ENCODE assay signal across 20 cellular contexts in the genomic region with DNA sequence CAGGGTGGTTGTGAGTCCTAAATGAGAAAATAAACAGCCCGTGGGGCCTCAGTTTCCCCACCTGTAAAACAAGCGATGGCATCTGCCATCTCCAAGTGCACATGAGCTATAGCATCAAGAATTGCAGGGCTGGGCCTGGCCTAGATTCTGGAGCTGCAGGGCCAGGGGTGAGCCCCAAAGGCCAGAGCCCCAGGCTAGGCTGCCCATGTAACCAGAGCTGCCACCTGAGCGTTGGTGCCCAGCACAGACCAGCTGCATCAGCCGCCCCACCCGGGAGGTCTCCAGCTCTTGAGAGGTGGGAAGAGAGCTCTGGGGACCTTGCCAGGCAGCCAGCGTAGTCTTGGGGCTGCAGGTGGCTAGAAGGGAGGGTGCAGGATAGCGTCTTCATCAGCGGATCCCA. TPM values are rescaled to one million over a fixed set of nuclear protein-coding genes. Genes with fewer than 3 reads are reported as not detected.
DNase-seq lines count a peak whose midpoint lies in the region; ATAC-seq, FAIRE-seq and TF ChIP-seq lines count a peak whose summit lies in the region.
"Had no signal": no experiment of that assay in that cellular context is flagged by ENCODE, and none has a peak within 500 bp of the region (broad histone marks: within the 10 kb centered on the region; RNA-seq: fewer than 3 reads in every experiment).

No MANE protein-coding gene starts in this region.

- no peak for TF ChIP-seq RAD21 in SK-N-SH (IDR thresholded peaks at IDR 0.05; ENCODE audit: low read length)
- no peak for TF ChIP-seq RAD21 in H1 (IDR thresholded peaks at IDR 0.05 in 1 of 2, conservative IDR thresholded peaks at IDR 0.05 in 1 of 2; ENCODE audit: low read depth in 2 of 2, low read length in 2 of 2)

- H3K4ac ChIP-seq in H1 (replicated peaks; ENCODE audit: insufficient read length, low read depth, low read length), result no peak overlapping the region

- H2BK5ac ChIP-seq in H1 (ENCODE audit: low read depth, low read length), result no peak overlapping the region

- CTCF ChIA-PET in SK-N-SH (lab: Yijun Ruan, JAX) (no interaction called here), H1 (lab: Charles Lee; ENCODE audit: partially characterized antibody) (interaction anchor here (0.9 to 14.7 kb wide), 10 partner anchors 17 to 82 kb away, joined by 3 to 237 read pairs (median 4); partner anchors contain the start of gene CPZ)

- H2BK20ac ChIP-seq in H1 (ENCODE audit: low read length), result no peak overlapping the region

- no peak overlapping the region for H2AFZ ChIP-seq in SK-N-SH (ENCODE audit: low read depth)
- no peak overlapping the region for H2AFZ ChIP-seq in H1 (ENCODE audit: low read length)
- H2AFZ ChIP-seq in osteoblast (ENCODE audit: low read length), result no peak overlapping the region

- 0 out of 2 replicates have a peak overlapping the region, but pooled peaks have one; percentile 28 for H4K8ac ChIP-seq in H1 (ENCODE audit: extremely low read depth, insufficient read depth, low read length)

- H2AK5ac ChIP-seq in H1 (ENCODE audit: low read depth, low read length), result no peak overlapping the region

- H3K27ac ChIP-seq in SK-N-SH (ENCODE audit: low read depth in 2 of 2, low read length in 1 of 2), result no peak overlapping the region
- H3K27ac ChIP-seq in H1 (ENCODE audit: low read depth, low read length), result no peak overlapping the region
- H3K27ac ChIP-seq in osteoblast (ENCODE audit: low read depth, low read length), result no peak overlapping the region
- H3K27ac ChIP-seq: 22Rv1, BLaER1 had no signal

- WGBS in SK-N-SH (ENCODE audit: low lambda C conversion rate), result 68% methylated on average over 4 of the region's 8 CpGs
- 91% methylated on average over 8 of the region's 8 CpGs; no CpG with 5 or more reads in 1 of the 2 experiments for WGBS in H1 (ENCODE audit: extremely low coverage in 1 of 2, insufficient coverage in 1 of 2, insufficient read length in 1 of 2, insufficient replicate concordance in 2 of 2, low coverage in 1 of 2, low lambda C conversion rate in 2 of 2, missing lambda C conversion rate in 1 of 2), 2 experiments

- H3K79me2 ChIP-seq in SK-N-SH (ENCODE audit: insufficient read depth) (no peaks in the 10 kb centered on the region), H1 (ENCODE audit: control insufficient read depth in 1 of 2, insufficient read depth in 2 of 2, low read length in 2 of 2) (no peaks in the 10 kb centered on the region), osteoblast (ENCODE audit: insufficient read depth, low read length) (no peaks in the 10 kb centered on the region)

- DNase-seq in SK-N-SH (peak; percentile 12), D341Med (ENCODE audit: low spot score) (peak; percentile 17), H1 (ENCODE audit: low read depth in 1 of 2, low spot score in 2 of 2) (no peak), osteoblast (ENCODE audit: insufficient read length, low spot score, missing footprints) (peak; percentile 61), NCI-H774 (lab: John Stamatoyannopoulos, UW) (no peak), GM19240 (ENCODE audit: insufficient read length, low spot score) (no peak)
- DNase-seq: AML-193, DMS 273 treated with DMSO at 0.1 percent for 48 hours, GOT3, HCEC 1CT, HFFc6 had no signal

- TF ChIP-seq EP300 in SK-N-SH (IDR thresholded peaks at IDR 0.05; ENCODE audit: borderline replicate concordance in 1 of 2, low read depth in 1 of 2, low read length in 1 of 2), result no peak
- TF ChIP-seq EP300 in H1 (IDR thresholded peaks at IDR 0.05; ENCODE audit: borderline replicate concordance in 1 of 2, low read depth in 2 of 2, low read length in 2 of 2), result no peak

- H3K23ac ChIP-seq in H1 (ENCODE audit: insufficient read length), result no peak overlapping the region

- H3K4me2 ChIP-seq in SK-N-SH, result no peak overlapping the region
- no peak overlapping the region for H3K4me2 ChIP-seq in H1 (ENCODE audit: insufficient read depth in 1 of 2, low read depth in 2 of 2, low read length in 2 of 2)
- H3K4me2 ChIP-seq in osteoblast (ENCODE audit: insufficient read depth, low read length), result no peak overlapping the region

- FAIRE-seq in H1 (lab: Jason Lieb, UNC), result no peak
- FAIRE-seq: GM12878, GM18507 had no signal

- POLR2A ChIA-PET in SK-N-SH (lab: Yijun Ruan, JAX), result interaction anchor here (0.5 kb wide), 1 partner anchor 1296 kb away, joined by 4 read pairs; no protein-coding TSS in a partner anchor
- POLR2A ChIA-PET in H1 (lab: Charles Lee; ENCODE audit: partially characterized antibody), result interaction anchor here (1.1 kb wide), 1 partner anchor 22 kb away, joined by 3 read pairs; no protein-coding TSS in a partner anchor

- H3K23me2 ChIP-seq in H1 (ENCODE audit: low read depth, low read length), result no peaks in the 10 kb centered on the region

- H3K27me3 ChIP-seq in SK-N-SH (ENCODE audit: insufficient read depth) (no peaks in the 10 kb centered on the region), H1 (replicated peaks in 1 of 4; ENCODE audit: control insufficient read depth in 3 of 4, extremely low read depth in 1 of 4, insufficient read depth in 3 of 4, low read length in 3 of 4) (no peaks in the 10 kb centered on the region), osteoblast (ENCODE audit: insufficient read depth, low read length) (no peaks in the 10 kb centered on the region)

- H3K36me3 ChIP-seq in SK-N-SH (replicated peaks in 1 of 2; ENCODE audit: control insufficient read depth in 1 of 2, insufficient read depth in 2 of 2, low read length in 1 of 2) (no peaks in the 10 kb centered on the region), H1 (ENCODE audit: control insufficient read depth in 2 of 4, insufficient read depth in 4 of 4, low read length in 3 of 4) (no peaks in the 10 kb centered on the region), osteoblast (ENCODE audit: insufficient read depth, low read length) (no peaks in the 10 kb centered on the region)
- H3K36me3 ChIP-seq: BLaER1 had no signal

- no peak overlapping the region for H2BK12ac ChIP-seq in H1 (ENCODE audit: low read depth, low read length)

- H4K5ac ChIP-seq in H1 (ENCODE audit: insufficient read length, low read depth, low read length), result no peak overlapping the region

- H3K79me1 ChIP-seq in H1 (ENCODE audit: low read depth, low read length), result no peaks in the 10 kb centered on the region

- no peaks in the 10 kb centered on the region for H3K4me1 ChIP-seq in SK-N-SH (ENCODE audit: control insufficient read depth in 1 of 2, insufficient read depth in 2 of 2, low read depth in 1 of 2, low read length in 1 of 2)
- H3K4me1 ChIP-seq in H1 (replicated peaks in 1 of 4; ENCODE audit: control insufficient read depth in 3 of 4, insufficient read depth in 4 of 4, low read length in 3 of 4), result no peaks in the 10 kb centered on the region; a peak in 1 of 7 replicates
- H3K4me1 ChIP-seq in osteoblast (ENCODE audit: insufficient read depth, low read length), result peaks cover 6% of the 10 kb centered on the region

- H3K14ac ChIP-seq in H1 (ENCODE audit: insufficient read length), result no peak overlapping the region

- TF ChIP-seq POLR2A in H1 (IDR thresholded peaks at IDR 0.05; ENCODE audit: control extremely low read depth in 1 of 2, low read depth in 2 of 2, low read length in 2 of 2), result no peak

- no peak overlapping the region for H4K91ac ChIP-seq in H1 (replicated peaks; ENCODE audit: insufficient read length, low read length)

- no peak overlapping the region for H3K9ac ChIP-seq in SK-N-SH
- no peak overlapping the region for H3K9ac ChIP-seq in H1 (replicated peaks in 1 of 4; ENCODE audit: extremely low read depth in 1 of 4, low read depth in 3 of 4, low read length in 3 of 4)
- H3K9ac ChIP-seq: BLaER1 had no signal

- H3K9me3 ChIP-seq in SK-N-SH (no peaks in the 10 kb centered on the region), H1 (ENCODE audit: insufficient read depth in 2 of 2, low read depth in 1 of 2, low read length in 1 of 2) (no peaks in the 10 kb centered on the region), osteoblast (ENCODE audit: low read depth, low read length) (no peaks in the 10 kb centered on the region)

- no peak overlapping the region for H2BK15ac ChIP-seq in H1 (ENCODE audit: low read length)

- no peaks in the 10 kb centered on the region for H3F3A ChIP-seq in SK-N-SH (replicated peaks; ENCODE audit: insufficient read depth)

- ATAC-seq in SK-N-SH treated with all-trans-retinoic acid at 6 μM for 48 hours (no peak), HG02642 (IDR thresholded peaks at IDR 0.05; ENCODE audit: poor library complexity, unreplicated experiment) (no peak)
- ATAC-seq: GM12878 had no signal

- no peak overlapping the region for H3K56ac ChIP-seq in H1 (replicated peaks; ENCODE audit: insufficient read length, low read depth, low read length)

- H3K18ac ChIP-seq in H1 (ENCODE audit: extremely low read depth, low read length), result no peak overlapping the region

- H3K9me2 ChIP-seq in SK-N-SH, result no peaks in the 10 kb centered on the region

- H4K20me1 ChIP-seq in SK-N-SH (ENCODE audit: insufficient read depth), result no peaks in the 10 kb centered on the region
- no peaks in the 10 kb centered on the region for H4K20me1 ChIP-seq in H1 (replicated peaks in 1 of 2; ENCODE audit: control insufficient read depth in 1 of 2, insufficient read depth in 2 of 2, low read length in 2 of 2)
- H4K20me1 ChIP-seq in osteoblast (ENCODE audit: insufficient read depth, low read length), result no peaks in the 10 kb centered on the region

- no peak for TF ChIP-seq CTCF in SK-N-SH (IDR thresholded peaks at IDR 0.05)
- no peak for TF ChIP-seq CTCF in H1 (IDR thresholded peaks at IDR 0.05; ENCODE audit: control extremely low read depth in 1 of 3, insufficient read depth in 1 of 3, low read depth in 1 of 3, low read length in 3 of 3)
- TF ChIP-seq CTCF in osteoblast (IDR thresholded peaks at IDR 0.05; ENCODE audit: extremely low read depth, low read depth, low read length), result no peak

- H3K4me3 ChIP-seq in SK-N-SH (ENCODE audit: low read depth in 2 of 2, low read length in 1 of 2), result no peak overlapping the region
- no peak overlapping the region for H3K4me3 ChIP-seq in H1 (ENCODE audit: extremely low read depth in 1 of 4, insufficient read depth in 2 of 4, low read depth in 3 of 4, low read length in 4 of 4)
- H3K4me3 ChIP-seq in osteoblast (ENCODE audit: insufficient read depth, low read length), result no peak overlapping the region
- H3K4me3 ChIP-seq: BLaER1, GM12878 had no signal

- H2BK120ac ChIP-seq in H1 (replicated peaks; ENCODE audit: low read depth, low read length), result no peak overlapping the region

RNA-seq across cellular contexts. Expression of gene GPR78, which starts 27.0 kb away (rescaled TPM):
- not detected in 2 replicates for polyA plus RNA-seq in SK-N-SH (2012; rRNA removed)
- polyA plus RNA-seq in SK-N-SH (2012; cell fraction: cytosol; rRNA removed), result not detected in 2 replicates
- polyA plus RNA-seq in SK-N-SH (2012; cell fraction: nucleus; rRNA removed), result not detected in 2 replicates
- 3.0 and 3.3 TPM in 2 replicates for total RNA-seq in H1 (2021; fragmentation: NEBNext Ultra II Directional; extraction: Animal tissue kit (Norgen Biotek cat#: 25700))
- polyA plus RNA-seq in H1 (2011; rRNA removed), result 1.0 and 2.2 TPM in 2 replicates
- 1.6 TPM for polyA plus RNA-seq in H1 (2011; cell fraction: cytosol; rRNA removed)
- 10.5 TPM for polyA plus RNA-seq in H1 (2011; cell fraction: nucleus; rRNA removed)
- 1.7 to 2.0 TPM (median 1.9 TPM) in 4 replicates for polyA plus RNA-seq in H1 (2012, experiment 1 of 2)
- polyA plus RNA-seq in H1 (2012, experiment 2 of 2), result 0.84 TPM
- 0.75 TPM for polyA plus RNA-seq in H1 (2013, experiment 1 of 2)
- polyA plus RNA-seq in H1 (2013, experiment 2 of 2), result 0.68 TPM
- 1.8 and 3.0 TPM in 2 replicates for polyA minus RNA-seq in H1 (2011; rRNA and poly(A)+ RNA removed)
- polyA minus RNA-seq in H1 (2011; cell fraction: cytosol; rRNA and poly(A)+ RNA removed), result 0.59 TPM
- polyA minus RNA-seq in H1 (2011; cell fraction: nucleus; rRNA and poly(A)+ RNA removed), result 8.6 TPM
- total RNA-seq in osteoblast, result 1.2 and 1.8 TPM in 2 replicates
- total RNA-seq: Daoy, GM12878, HT-29 had no signal
- polyA plus RNA-seq: IgD-negative memory B cell had no signal

RNA-seq across cellular contexts. Expression of gene CPZ, which starts 39.3 kb away (rescaled TPM):
- polyA plus RNA-seq in SK-N-SH (2012; rRNA removed), result not detected in 2 replicates
- not detected in 2 replicates for polyA plus RNA-seq in SK-N-SH (2012; cell fraction: cytosol; rRNA removed)
- polyA plus RNA-seq in SK-N-SH (2012; cell fraction: nucleus; rRNA removed), result not detected in 2 replicates
- total RNA-seq in H1 (2021; fragmentation: NEBNext Ultra II Directional; extraction: Animal tissue kit (Norgen Biotek cat#: 25700)), result 28.8 and 31.5 TPM in 2 replicates
- polyA plus RNA-seq in H1 (2011; rRNA removed), result 40.7 and 67.4 TPM in 2 replicates
- 38.3 TPM for polyA plus RNA-seq in H1 (2011; cell fraction: cytosol; rRNA removed)
- polyA plus RNA-seq in H1 (2011; cell fraction: nucleus; rRNA removed), result 98.5 TPM
- 29.4 to 44.2 TPM (median 42.1 TPM) in 4 replicates for polyA plus RNA-seq in H1 (2012, experiment 1 of 2)
- 35.2 TPM for polyA plus RNA-seq in H1 (2012, experiment 2 of 2)
- 26.2 TPM for polyA plus RNA-seq in H1 (2013, experiment 1 of 2)
- 24.4 TPM for polyA plus RNA-seq in H1 (2013, experiment 2 of 2)
- polyA minus RNA-seq in H1 (2011; rRNA and poly(A)+ RNA removed), result 12.0 and 13.2 TPM in 2 replicates
- 20.3 TPM for polyA minus RNA-seq in H1 (2011; cell fraction: cytosol; rRNA and poly(A)+ RNA removed)
- 32.0 TPM for polyA minus RNA-seq in H1 (2011; cell fraction: nucleus; rRNA and poly(A)+ RNA removed)
- total RNA-seq in osteoblast, result 21.2 and 44.5 TPM in 2 replicates
- total RNA-seq: GM12878, HT-29 had no signal
- polyA plus RNA-seq: GM12878, IgD-negative memory B cell had no signal

Comparison
In these comparisons a context has a peak if more than half of its experiments do, and no peak if none do; other contexts are left out.
1. DNase-seq: peak in SK-N-SH (single experiment), D341Med (single experiment) and osteoblast (single experiment); none in H1 (0 of 2), NCI-H774 (single experiment) and GM19240 (single experiment).